23 cellular contexts compared by ENCODE assay signal in genomic region chr17:72969293-72969692, GRCh38.
"Had no signal": no experiment of that assay in that cellular context is flagged by ENCODE, and none has a peak within 500 bp of the region (broad histone marks: within the 10 kb centered on the region; RNA-seq: fewer than 3 reads in every experiment).

No MANE protein-coding gene starts in this region.

- H3K27me3 ChIP-seq: colonic mucosa, esophagus muscularis mucosa, foreskin keratinocyte, heart right ventricle, right atrium auricular region, sigmoid colon, stomach, thyroid gland, vagina had no signal

- H3K9me3 ChIP-seq: colonic mucosa, esophagus muscularis mucosa, heart right ventricle, lower lobe of right lung, prostate gland, right atrium auricular region, sigmoid colon, stomach, thyroid gland, vagina had no signal

- H3K36me3 ChIP-seq: colonic mucosa, esophagus muscularis mucosa, heart right ventricle, lower lobe of right lung, prostate gland, right atrium auricular region, sigmoid colon, stomach, thyroid gland, vagina had no signal

- ATAC-seq: foreskin keratinocyte; heart right ventricle; left colon; left ventricle myocardium superior; lower lobe of right lung; natural killer cell; stimulated activated effector memory CD8-positive, alpha-beta T cell treated with anti-CD3 and anti-CD28 coated beads, Interleukin-12 subunit alpha, Interleukin-12 subunit beta, amount 100 ng/mL, for 72 hours had no signal

- H3K27ac ChIP-seq: colonic mucosa, esophagus muscularis mucosa, foreskin keratinocyte, heart right ventricle, lower lobe of right lung, prostate gland, right atrium auricular region, sigmoid colon, stomach, thyroid gland, vagina had no signal

- H3K4me3 ChIP-seq: colonic mucosa, esophagus muscularis mucosa, heart right ventricle, lower lobe of right lung, prostate gland, right atrium auricular region, sigmoid colon, stomach, thyroid gland, vagina had no signal

- DNase-seq: colonic mucosa; effector memory CD4-positive, alpha-beta T cell; foreskin keratinocyte; glutamatergic neuron; heart right ventricle; immature natural killer cell; kidney glomerular epithelial cell; left colon; left ventricle myocardium superior; lower lobe of right lung; natural killer cell; sigmoid colon; stimulated activated CD4-positive, alpha-beta T cell treated with anti-CD3 and anti-CD28 coated beads, Interleukin-2, amount 100 ng/mL, for 24 hours; stimulated activated CD4-positive, alpha-beta T cell treated with anti-CD3 and anti-CD28 coated beads, Interleukin-4, amount 100 ng/mL, for 24 hours; stimulated activated naive CD4-positive, alpha-beta T cell treated with Interleukin-2 at 50 U/mL for 16 hours; stomach; thyroid gland; trophoblast cell had no signal
